1 cellular context compared by ENCODE assay signal in genomic region chr7:74182453-74183090, GRCh38.
TF ChIP-seq lines count a peak whose summit lies in the region.

No MANE protein-coding gene starts in this region.

TF ChIP-seq in GM23338, 12 proteins besides CTCF, POLR2A, EP300 and RAD21 (continued from another document):
- TF ChIP-seq ZNF462 (CRISPR knock-in tag; IDR thresholded peaks at IDR 0.05): no peak
- no peak for TF ChIP-seq REST (IDR thresholded peaks at IDR 0.05; ENCODE audit: unreplicated experiment)
- no peak for TF ChIP-seq ZNF114 (CRISPR knock-in tag; IDR thresholded peaks at IDR 0.05)
TF ChIP-seq in GM23338: peak in this region for 0.
